Comparison of ENCODE assay signal across 19 cellular contexts in the genomic region with DNA sequence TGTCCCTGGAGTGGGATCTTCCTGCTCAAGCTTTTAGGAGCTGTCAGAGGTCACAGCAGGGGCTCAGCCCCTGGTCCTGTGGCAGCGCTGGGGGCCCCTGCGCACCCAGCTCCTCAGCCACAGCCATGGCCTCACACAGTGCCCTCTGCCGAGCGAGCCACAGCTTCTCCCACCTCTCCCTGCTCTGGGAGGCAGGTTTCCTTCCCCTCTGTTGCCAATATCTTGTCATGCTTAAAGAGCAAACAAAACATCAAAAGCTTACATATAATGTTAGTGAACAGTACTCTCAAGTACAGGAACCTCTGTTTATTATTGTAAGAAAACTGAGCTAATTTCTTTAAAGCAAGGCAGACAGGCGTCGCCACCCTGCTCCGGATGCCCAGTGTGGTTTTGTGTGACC.
"Had no signal": no experiment of that assay in that cellular context is flagged by ENCODE, and none has a peak within 500 bp of the region (broad histone marks: within the 10 kb centered on the region; RNA-seq: fewer than 3 reads in every experiment).

No MANE protein-coding gene starts in this region.

- H3K36me3 Mint-ChIP-seq: activated CD4-positive, alpha-beta memory T cell treated with anti-CD3 and anti-CD28 coated beads for 36 hours; activated naive CD8-positive, alpha-beta T cell; mesothelial cell of epicardium; natural killer cell treated with Interleukin-12 subunit alpha and Interleukin-12 subunit beta and Interleukin-15 and Interleukin-18, amount 100 ng/mL, for 72 hours; WTC11 had no signal

- H3K4me3 ChIP-seq: cardiac muscle cell, hepatocyte, lung, spleen, tibial nerve, uterus had no signal

- H3K4me1 ChIP-seq: foreskin keratinocyte, uterus had no signal

- H3K4me1 Mint-ChIP-seq: activated CD4-positive, alpha-beta T cell treated with anti-CD3 and anti-CD28 coated beads for 36 hours had no signal

- H3K27ac Mint-ChIP-seq: activated CD4-positive, alpha-beta memory T cell treated with anti-CD3 and anti-CD28 coated beads for 36 hours; activated CD4-positive, alpha-beta T cell treated with anti-CD3 and anti-CD28 coated beads for 36 hours; activated naive CD8-positive, alpha-beta T cell; activated T-helper 1 cell treated with anti-CD3 and anti-CD28 coated beads, Interleukin-12 subunit alpha, Interleukin-12 subunit beta, Interleukin-2, Interleukin-4 antibody, amounts not matched to agents 30 ng/mL and 10 ng/mL and 1 ng/mL, durations not matched to agents 14 hours and 24 hours and 36 hours; mesothelial cell of epicardium; natural killer cell treated with Interleukin-12 subunit alpha and Interleukin-12 subunit beta and Interleukin-15 and Interleukin-18, amount 100 ng/mL, for 72 hours; WTC11 had no signal

- H3K9me3 ChIP-seq: spleen, tibial nerve, uterus had no signal

- H3K4me3 Mint-ChIP-seq: activated CD4-positive, alpha-beta memory T cell treated with anti-CD3 and anti-CD28 coated beads for 36 hours; activated CD4-positive, alpha-beta T cell treated with anti-CD3 and anti-CD28 coated beads for 36 hours; activated naive CD8-positive, alpha-beta T cell; activated T-helper 1 cell treated with anti-CD3 and anti-CD28 coated beads, Interleukin-12 subunit alpha, Interleukin-12 subunit beta, Interleukin-2, Interleukin-4 antibody, amounts not matched to agents 30 ng/mL and 10 ng/mL and 1 ng/mL, durations not matched to agents 14 hours and 24 hours and 36 hours; mesothelial cell of epicardium; natural killer cell treated with Interleukin-12 subunit alpha and Interleukin-12 subunit beta and Interleukin-15 and Interleukin-18, amount 100 ng/mL, for 72 hours; WTC11 had no signal

- ATAC-seq: activated CD4-positive, alpha-beta T cell treated with anti-CD3 and anti-CD28 coated beads for 36 hours; foreskin keratinocyte; left colon; natural killer cell treated with Interleukin-12 subunit alpha and Interleukin-12 subunit beta and Interleukin-15 and Interleukin-18, amount 100 ng/mL, for 72 hours; stimulated activated naive CD8-positive, alpha-beta T cell treated with anti-CD3 and anti-CD28 coated beads, Interleukin-15, Interleukin-2, amounts not matched to agents 100 U/mL and 50 U/mL, for 24 hours had no signal

- H3K27ac ChIP-seq: cardiac muscle cell, foreskin keratinocyte, hepatocyte, spleen, tibial nerve, uterus had no signal

- DNase-seq: activated CD4-positive, alpha-beta memory T cell treated with anti-CD3 and anti-CD28 coated beads for 36 hours; activated CD4-positive, alpha-beta T cell treated with anti-CD3 and anti-CD28 coated beads for 36 hours; activated T-cell treated with anti-CD3 and anti-CD28 coated beads for 4 hours; left colon; occipital lobe; posterior cingulate gyrus; spleen; stimulated activated naive CD8-positive, alpha-beta T cell treated with anti-CD3 and anti-CD28 coated beads, Interleukin-15, Interleukin-2, amounts not matched to agents 100 U/mL and 50 U/mL, for 24 hours; uterus had no signal

- H3K9me3 Mint-ChIP-seq: activated CD4-positive, alpha-beta memory T cell treated with anti-CD3 and anti-CD28 coated beads for 36 hours; activated T-helper 1 cell treated with anti-CD3 and anti-CD28 coated beads, Interleukin-12 subunit alpha, Interleukin-12 subunit beta, Interleukin-2, Interleukin-4 antibody, amounts not matched to agents 30 ng/mL and 10 ng/mL and 1 ng/mL, durations not matched to agents 14 hours and 24 hours and 36 hours; mesothelial cell of epicardium; natural killer cell treated with Interleukin-12 subunit alpha and Interleukin-12 subunit beta and Interleukin-15 and Interleukin-18, amount 100 ng/mL, for 72 hours; WTC11 had no signal

- H3K36me3 ChIP-seq: cardiac muscle cell, spleen, tibial nerve, uterus had no signal
